In the genomic region with DNA sequence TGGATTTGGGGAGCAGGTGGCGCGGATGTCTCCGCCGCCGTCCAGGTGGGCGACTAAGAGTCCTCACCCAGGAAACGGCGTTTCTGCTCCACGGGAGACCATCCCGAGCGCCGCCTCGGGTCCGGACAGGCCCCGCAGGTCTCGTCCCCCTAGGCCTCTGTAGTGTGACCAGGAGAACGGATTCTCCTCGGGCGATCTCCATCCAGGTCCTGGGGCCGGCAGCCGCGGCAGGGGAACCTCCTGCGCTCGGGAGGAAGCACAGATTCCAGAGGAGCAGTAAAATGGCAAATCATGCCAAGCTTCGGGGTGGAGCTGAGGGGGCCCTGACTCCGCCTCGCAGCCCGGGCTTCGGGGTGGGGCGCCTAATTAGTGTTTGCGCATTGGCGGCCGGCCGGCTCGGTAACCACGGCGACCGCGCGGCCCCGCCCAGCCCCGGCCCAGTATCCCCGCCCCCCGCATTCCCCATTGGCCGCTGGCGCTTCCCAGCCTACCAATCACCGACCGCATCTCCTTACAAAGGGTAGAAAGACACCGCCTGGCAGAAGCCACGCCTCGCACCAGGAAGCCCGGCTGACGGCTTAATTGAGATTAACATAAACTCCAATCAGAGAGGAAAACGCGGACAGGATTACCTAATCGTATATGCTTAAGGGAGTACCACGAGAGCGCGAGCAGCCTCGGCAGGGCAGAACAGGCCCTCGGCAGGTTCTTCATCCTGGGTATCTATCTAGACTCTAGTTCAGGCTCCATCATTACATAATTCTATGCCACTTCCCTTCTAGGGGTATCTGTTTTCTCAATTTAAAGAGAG, we compare ENCODE assay signal across 8 cellular contexts.
DNase-seq lines count a peak whose midpoint lies in the region; ATAC-seq and TF ChIP-seq lines count a peak whose summit lies in the region.

No MANE protein-coding gene starts in this region.

- no peaks in the 10 kb centered on the region for H3K27me3 ChIP-seq in CD4-positive, alpha-beta T cell (ENCODE audit: control insufficient read depth, insufficient read depth, low read length)
- H3K27me3 ChIP-seq in dorsolateral prefrontal cortex (no peaks in the 10 kb centered on the region), liver (ENCODE audit: control insufficient read depth in 4 of 4, insufficient read depth in 4 of 4, low read length in 3 of 4) (no peaks in the 10 kb centered on the region)

- no peaks in the 10 kb centered on the region for H3K36me3 ChIP-seq in liver (ENCODE audit: control insufficient read depth in 4 of 4, insufficient read depth in 3 of 4, low read depth in 1 of 4, low read length in 3 of 4)

- H3K4me1 Mint-ChIP-seq in CD4-positive, alpha-beta T cell (ENCODE audit: low read depth): peaks cover 19% of the 10 kb centered on the region
- peaks cover 15% of the 10 kb centered on the region for H3K4me1 Mint-ChIP-seq in activated CD4-positive, alpha-beta memory T cell treated with anti-CD3 and anti-CD28 coated beads, Interleukin-2, amount 10 ng/mL, durations not matched to agents 7 days and 5 days

- H3K27ac Mint-ChIP-seq in CD4-positive, alpha-beta T cell: peak overlapping the region; percentile 96
- H3K27ac Mint-ChIP-seq in activated CD4-positive, alpha-beta memory T cell treated with anti-CD3 and anti-CD28 coated beads, Interleukin-2, amount 10 ng/mL, durations not matched to agents 7 days and 5 days: peak overlapping the region; percentile 75

- ATAC-seq in CD4-positive, alpha-beta T cell (ENCODE audit: poor library complexity): peak; percentile 92
- ATAC-seq in GM19452 (IDR thresholded peaks at IDR 0.05; ENCODE audit: unreplicated experiment): peak; percentile 96
- peak; percentile 90 for ATAC-seq in HG03575 (IDR thresholded peaks at IDR 0.05; ENCODE audit: extremely low read depth, insufficient number of reproducible peaks, low FRiP score, unreplicated experiment)

- H3K4me3 ChIP-seq in dorsolateral prefrontal cortex (peak overlapping the region; percentile 71 to 99 (median 90)), liver (ENCODE audit: low read depth in 1 of 3, low read length in 3 of 3) (peak overlapping the region; percentile 85 to 97 (median 92))

- TF ChIP-seq CTCF in CD4-positive, alpha-beta T cell (IDR thresholded peaks at IDR 0.05): no peak
- peak in 6 of 56 donors; percentile 9 to 33 (median 18) for TF ChIP-seq CTCF in dorsolateral prefrontal cortex (IDR thresholded peaks at IDR 0.05 in 54 of 56, conservative IDR thresholded peaks at IDR 0.05 in 2 of 56; ENCODE audit: low read depth in 1 of 56, partially characterized antibody in 56 of 56)
- no peak for TF ChIP-seq CTCF in liver (IDR thresholded peaks at IDR 0.05; ENCODE audit: low read depth, low read length, missing input control)

- under 1% methylated on average over 61 of the region's 61 CpGs for WGBS in liver

- no peaks in the 10 kb centered on the region for H3K9me3 Mint-ChIP-seq in CD4-positive, alpha-beta T cell
- peaks cover 2% of the 10 kb centered on the region for H3K9me3 Mint-ChIP-seq in activated CD4-positive, alpha-beta memory T cell treated with anti-CD3 and anti-CD28 coated beads, Interleukin-2, amount 10 ng/mL, durations not matched to agents 7 days and 5 days

- H3K36me3 Mint-ChIP-seq in CD4-positive, alpha-beta T cell (ENCODE audit: low read depth): no peaks in the 10 kb centered on the region
- H3K36me3 Mint-ChIP-seq in activated CD4-positive, alpha-beta memory T cell treated with anti-CD3 and anti-CD28 coated beads, Interleukin-2, amount 10 ng/mL, durations not matched to agents 7 days and 5 days (ENCODE audit: low read depth): peaks cover 3% of the 10 kb centered on the region

- H3K4me1 ChIP-seq in liver (ENCODE audit: control insufficient read depth in 4 of 4, insufficient read depth in 4 of 4, low read length in 3 of 4): peaks cover 3 to 30% (median 22%) of the 10 kb centered on the region in 4 donors

- H3K9ac ChIP-seq in liver (ENCODE audit: low read depth in 1 of 2, low read length in 2 of 2): peak overlapping the region; percentile 72 to 91

- TF ChIP-seq RAD21 in liver (IDR thresholded peaks at IDR 0.05): peak; percentile 8 to 47

- intact Hi-C loops in CD4-positive, alpha-beta T cell (cut with DNase I, micrococcal nuclease): loop anchor here (2.0 to 10.0 kb wide), 7 partner anchors 297 to 1063 kb away; a partner anchor contains a TSS
- intact Hi-C loops in dorsolateral prefrontal cortex (cut with DNase I): loop anchor here (2.0 to 10.0 kb wide), 5 partner anchors 155 to 975 kb away; a partner anchor contains a TSS

- H3K27ac ChIP-seq in CD4-positive, alpha-beta T cell (ENCODE audit: low read depth, low read length): peak overlapping the region; percentile 87
- H3K27ac ChIP-seq in dorsolateral prefrontal cortex (peak overlapping the region; percentile 72 to 98 (median 94)), liver (ENCODE audit: low read depth in 1 of 2, low read length in 2 of 2) (peak overlapping the region; percentile 98 to 99)

- POLR2A ChIA-PET in CD4-positive, alpha-beta T cell (lab: Charles Lee): interaction anchor here (0.5 to 1.7 kb wide), 8 partner anchors 10 to 1059 kb away, joined by 3 to 21 read pairs (median 6); a partner anchor contains a TSS
- POLR2A ChIA-PET in activated CD4-positive, alpha-beta memory T cell treated with anti-CD3 and anti-CD28 coated beads, Interleukin-2, amount 10 ng/mL, durations not matched to agents 7 days and 5 days (lab: Charles Lee): interaction anchor here (0.6 to 3.1 kb wide), 14 partner anchors 8 to 728 kb away, joined by 3 to 31 read pairs (median 3); a partner anchor contains a TSS

- CTCF ChIA-PET in CD4-positive, alpha-beta T cell (lab: Charles Lee): interaction anchor here (1.0 to 2.5 kb wide), 2 partner anchors 10 to 728 kb away, joined by 3 to 11 read pairs; a partner anchor contains a TSS
- CTCF ChIA-PET in activated CD4-positive, alpha-beta memory T cell treated with anti-CD3 and anti-CD28 coated beads, Interleukin-2, amount 10 ng/mL, durations not matched to agents 7 days and 5 days (lab: Charles Lee): interaction anchor here (0.8 to 0.9 kb wide), 2 partner anchors 14 to 728 kb away, joined by 3 to 5 read pairs; a partner anchor contains a TSS

- H3K27me3 Mint-ChIP-seq in CD4-positive, alpha-beta T cell: no peaks in the 10 kb centered on the region
- no peaks in the 10 kb centered on the region for H3K27me3 Mint-ChIP-seq in activated CD4-positive, alpha-beta memory T cell treated with anti-CD3 and anti-CD28 coated beads, Interleukin-2, amount 10 ng/mL, durations not matched to agents 7 days and 5 days

- peak overlapping the region; percentile 88 for H3K4me3 Mint-ChIP-seq in CD4-positive, alpha-beta T cell
- H3K4me3 Mint-ChIP-seq in activated CD4-positive, alpha-beta memory T cell treated with anti-CD3 and anti-CD28 coated beads, Interleukin-2, amount 10 ng/mL, durations not matched to agents 7 days and 5 days: peak overlapping the region; percentile 78

- DNase-seq in CD4-positive, alpha-beta T cell: peak; percentile 90 to 96 (median 94)
- DNase-seq in NCI-H82 treated with DMSO at 0.1 percent for 48 hours (lab: John Stamatoyannopoulos, UW; ENCODE audit: unreplicated experiment): peak; percentile 96
- DNase-seq in activated CD4-positive, alpha-beta memory T cell treated with anti-CD3 and anti-CD28 coated beads, Interleukin-2, amount 10 ng/mL, durations not matched to agents 7 days and 5 days: peak; percentile 95
- peak; percentile 92 to 99 (median 97) for DNase-seq in dorsolateral prefrontal cortex
- peak; percentile 94 for DNase-seq in stimulated activated CD4-positive, alpha-beta T cell treated with anti-CD3 and anti-CD28 coated beads, Interleukin-4, amount 100 ng/mL, for 1 hour

- H3K9me3 ChIP-seq in CD4-positive, alpha-beta T cell (ENCODE audit: control insufficient read depth, low read length): no peaks in the 10 kb centered on the region
- no peaks in the 10 kb centered on the region for H3K9me3 ChIP-seq in liver (ENCODE audit: control insufficient read depth in 4 of 4, low read length in 3 of 4)

TF ChIP-seq in liver, 16 proteins besides CTCF, POLR2A, EP300 and RAD21 (continues in another document):
- peak; percentile 18 to 32 for TF ChIP-seq RXRA (IDR thresholded peaks at IDR 0.05)
- TF ChIP-seq HNF4A (conservative IDR thresholded peaks at IDR 0.05): no peak
- TF ChIP-seq, protein P1, sequence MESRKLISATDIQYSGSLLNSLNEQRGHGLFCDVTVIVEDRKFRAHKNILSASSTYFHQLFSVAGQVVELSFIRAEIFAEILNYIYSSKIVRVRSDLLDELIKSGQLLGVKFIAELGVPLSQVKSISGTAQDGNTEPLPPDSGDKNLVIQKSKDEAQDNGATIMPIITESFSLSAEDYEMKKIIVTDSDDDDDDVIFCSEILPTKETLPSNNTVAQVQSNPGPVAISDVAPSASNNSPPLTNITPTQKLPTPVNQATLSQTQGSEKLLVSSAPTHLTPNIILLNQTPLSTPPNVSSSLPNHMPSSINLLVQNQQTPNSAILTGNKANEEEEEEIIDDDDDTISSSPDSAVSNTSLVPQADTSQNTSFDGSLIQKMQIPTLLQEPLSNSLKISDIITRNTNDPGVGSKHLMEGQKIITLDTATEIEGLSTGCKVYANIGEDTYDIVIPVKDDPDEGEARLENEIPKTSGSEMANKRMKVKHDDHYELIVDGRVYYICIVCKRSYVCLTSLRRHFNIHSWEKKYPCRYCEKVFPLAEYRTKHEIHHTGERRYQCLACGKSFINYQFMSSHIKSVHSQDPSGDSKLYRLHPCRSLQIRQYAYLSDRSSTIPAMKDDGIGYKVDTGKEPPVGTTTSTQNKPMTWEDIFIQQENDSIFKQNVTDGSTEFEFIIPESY (IDR thresholded peaks at IDR 0.05): peak; percentile 66
- TF ChIP-seq, protein P2, sequence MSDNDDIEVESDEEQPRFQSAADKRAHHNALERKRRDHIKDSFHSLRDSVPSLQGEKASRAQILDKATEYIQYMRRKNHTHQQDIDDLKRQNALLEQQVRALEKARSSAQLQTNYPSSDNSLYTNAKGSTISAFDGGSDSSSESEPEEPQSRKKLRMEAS (IDR thresholded peaks at IDR 0.05): peak; percentile 35
- TF ChIP-seq, protein P3, sequence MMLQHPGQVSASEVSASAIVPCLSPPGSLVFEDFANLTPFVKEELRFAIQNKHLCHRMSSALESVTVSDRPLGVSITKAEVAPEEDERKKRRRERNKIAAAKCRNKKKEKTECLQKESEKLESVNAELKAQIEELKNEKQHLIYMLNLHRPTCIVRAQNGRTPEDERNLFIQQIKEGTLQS (IDR thresholded peaks at IDR 0.05): no peak

Comparison
In these comparisons a context has a peak if more than half of its experiments do, and no peak if none do; other contexts are left out.
1. Peak in every context shown above with its lines: DNase-seq, ATAC-seq, H3K4me3 ChIP-seq and H3K27ac ChIP-seq.